1 cellular context compared by ENCODE assay signal in genomic region chr1:65444128-65444527, GRCh38.
TF ChIP-seq lines count a peak whose summit lies in the region.

No MANE protein-coding gene starts in this region.

TF ChIP-seq in WTC11, 78 proteins besides CTCF, POLR2A, EP300 and RAD21 (continued from another document):
- TF ChIP-seq AFF4 (CRISPR knock-in tag; IDR thresholded peaks at IDR 0.05; ENCODE audit: borderline replicate concordance) (no peak), ZNF396 (CRISPR knock-in tag; IDR thresholded peaks at IDR 0.05; ENCODE audit: borderline replicate concordance) (no peak), USF1 (CRISPR knock-in tag; IDR thresholded peaks at IDR 0.05) (no peak), CREM (CRISPR knock-in tag; IDR thresholded peaks at IDR 0.05) (no peak), CREB1 (CRISPR knock-in tag; IDR thresholded peaks at IDR 0.05) (no peak), AR (CRISPR knock-in tag; IDR thresholded peaks at IDR 0.05) (no peak), ZNF232 (CRISPR knock-in tag; IDR thresholded peaks at IDR 0.05) (no peak), CDX4 (CRISPR knock-in tag; IDR thresholded peaks at IDR 0.05; ENCODE audit: borderline replicate concordance) (no peak), SP1 (CRISPR knock-in tag; conservative IDR thresholded peaks at IDR 0.05) (no peak), USF2 (CRISPR knock-in tag; IDR thresholded peaks at IDR 0.05) (no peak), MXD4 (CRISPR knock-in tag; IDR thresholded peaks at IDR 0.05; ENCODE audit: borderline replicate concordance) (no peak), FOXP1 (CRISPR knock-in tag; IDR thresholded peaks at IDR 0.05; ENCODE audit: borderline replicate concordance) (no peak), ARID4B (CRISPR knock-in tag; IDR thresholded peaks at IDR 0.05; ENCODE audit: borderline replicate concordance) (no peak), IRF1 (CRISPR knock-in tag; IDR thresholded peaks at IDR 0.05) (no peak), MYBL2 (CRISPR knock-in tag; IDR thresholded peaks at IDR 0.05) (no peak), E2F5 (CRISPR knock-in tag; IDR thresholded peaks at IDR 0.05) (no peak)
